28 cellular contexts compared by ENCODE assay signal in genomic region chr22:43433904-43434600, GRCh38. TPM values are rescaled to one million over a fixed set of nuclear protein-coding genes. Genes with fewer than 3 reads are reported as not detected.
DNase-seq lines count a peak whose midpoint lies in the region; ATAC-seq, FAIRE-seq and TF ChIP-seq lines count a peak whose summit lies in the region.
"Had no signal": no experiment of that assay in that cellular context is flagged by ENCODE, and none has a peak within 500 bp of the region (broad histone marks: within the 10 kb centered on the region; RNA-seq: fewer than 3 reads in every experiment).

No MANE protein-coding gene starts in this region.

- no peak for TF ChIP-seq EP300 in sigmoid colon (IDR thresholded peaks at IDR 0.05)

- H3K9me3 ChIP-seq in sigmoid colon = no peaks in the 10 kb centered on the region
- H3K9me3 ChIP-seq: BE2C had no signal

- no peaks in the 10 kb centered on the region for H3K4me1 Mint-ChIP-seq in activated naive CD4-positive, alpha-beta T cell treated with anti-CD3 and anti-CD28 coated beads, Interleukin-2, amount 50 U/mL, for 24 hours
- peaks cover 9% of the 10 kb centered on the region for H3K4me1 Mint-ChIP-seq in brain

- in situ Hi-C loops in KBM-7 (cut with MboI; ENCODE audit: low pct_unique_long_range_greater_than_20kb, low sequenced_read_pairs) = no loop called here

- TF ChIP-seq CTCF in brain (conservative IDR thresholded peaks at IDR 0.05) (no peak), sigmoid colon (IDR thresholded peaks at IDR 0.05) (no peak)

- no peak overlapping the region for H3K4me3 ChIP-seq in sigmoid colon
- H3K4me3 ChIP-seq: PC-9 had no signal

- ATAC-seq in activated naive CD4-positive, alpha-beta T cell treated with anti-CD3 and anti-CD28 coated beads, Interleukin-2, amount 50 U/mL, for 72 hours = no peak

- no peaks in the 10 kb centered on the region for H3K36me3 Mint-ChIP-seq in activated naive CD4-positive, alpha-beta T cell treated with anti-CD3 and anti-CD28 coated beads, Interleukin-2, amount 50 U/mL, for 24 hours
- no peaks in the 10 kb centered on the region for H3K36me3 Mint-ChIP-seq in activated naive CD4-positive, alpha-beta T cell treated with anti-CD3 and anti-CD28 coated beads, Interleukin-2, amount 50 U/mL, for 72 hours
- no peaks in the 10 kb centered on the region for H3K36me3 Mint-ChIP-seq in brain

- H3K27ac Mint-ChIP-seq in activated naive CD4-positive, alpha-beta T cell treated with anti-CD3 and anti-CD28 coated beads, Interleukin-2, amount 50 U/mL, for 24 hours = peak overlapping the region; percentile 41
- H3K27ac Mint-ChIP-seq in activated naive CD4-positive, alpha-beta T cell treated with anti-CD3 and anti-CD28 coated beads, Interleukin-2, amount 50 U/mL, for 72 hours = no peak overlapping the region
- H3K27ac Mint-ChIP-seq in brain = peak overlapping the region in 3 of 5 experiments; percentile 65 to 81 (median 79)

- no peak overlapping the region for H3K27ac ChIP-seq in sigmoid colon
- H3K27ac ChIP-seq: HL-60, PC-9 had no signal

- no peak for TF ChIP-seq POLR2A in sigmoid colon (IDR thresholded peaks at IDR 0.05)

- H3K27me3 Mint-ChIP-seq in activated naive CD4-positive, alpha-beta T cell treated with anti-CD3 and anti-CD28 coated beads, Interleukin-2, amount 50 U/mL, for 24 hours = peaks cover 24% of the 10 kb centered on the region
- no peaks in the 10 kb centered on the region for H3K27me3 Mint-ChIP-seq in brain

- H3K9me3 Mint-ChIP-seq in activated naive CD4-positive, alpha-beta T cell treated with anti-CD3 and anti-CD28 coated beads, Interleukin-2, amount 50 U/mL, for 24 hours = no peaks in the 10 kb centered on the region
- no peaks in the 10 kb centered on the region for H3K9me3 Mint-ChIP-seq in activated naive CD4-positive, alpha-beta T cell treated with anti-CD3 and anti-CD28 coated beads, Interleukin-2, amount 50 U/mL, for 72 hours
- H3K9me3 Mint-ChIP-seq in brain = no peaks in the 10 kb centered on the region

- no peak overlapping the region for H3K4me3 Mint-ChIP-seq in activated naive CD4-positive, alpha-beta T cell treated with anti-CD3 and anti-CD28 coated beads, Interleukin-2, amount 50 U/mL, for 24 hours
- no peak overlapping the region for H3K4me3 Mint-ChIP-seq in brain

- H3K27me3 ChIP-seq in sigmoid colon = peaks cover 0 to 64% (median 8%) of the 10 kb centered on the region in 3 donors
- H3K27me3 ChIP-seq: BE2C had no signal

- 75 to 79% methylated on average over 28 of the region's 28 CpGs for WGBS in sigmoid colon, 2 donors

- DNase-seq in activated naive CD4-positive, alpha-beta T cell treated with anti-CD3 and anti-CD28 coated beads, Interleukin-2, amount 50 U/mL, for 72 hours (ENCODE audit: low spot score in 2 of 2) = no peak
- DNase-seq in mesenteric fat pad (ENCODE audit: low spot score) (peak; percentile 60), sigmoid colon (peak; percentile 43), frontal cortex (ENCODE audit: low spot score in 2 of 2) (no peak), KBM-7 (no peak), urothelium cell line (ENCODE audit: low spot score) (no peak)
- DNase-seq: 8988T; ACHN; BE2C; Calu3; DMS79 treated with DMSO at 0.1 percent for 48 hours; GF-D8; NCI-H1694; NCI-H2029 treated with DMSO at 0.1 percent for 48 hours; NCI-H446 treated with DMSO at 0.1 percent for 48 hours; NCI-H526; NCI-H82; NK-92 treated with Interleukin-12 subunit alpha and Interleukin-12 subunit beta, amount 100 ng/mL, for 24 hours; PC-9; Right ventricle myocardium superior had no signal

- FAIRE-seq in frontal cortex (lab: Jason Lieb, UNC) (no peak), urothelium cell line (lab: Jason Lieb, UNC) (no peak)
- FAIRE-seq: GM12891 had no signal

- intact Hi-C loops in sigmoid colon (cut with DNase I) = no loop called here

- no peaks in the 10 kb centered on the region for H3K36me3 ChIP-seq in sigmoid colon
- H3K36me3 ChIP-seq: BE2C had no signal

- H3K4me1 ChIP-seq in sigmoid colon = no peaks in the 10 kb centered on the region

RNA-seq across cellular contexts. Expression of gene MPPED1, which starts 22.2 kb away (rescaled TPM):
- not detected for total RNA-seq in activated naive CD4-positive, alpha-beta T cell treated with anti-CD3 and anti-CD28 coated beads, Interleukin-2, amount 50 U/mL, for 72 hours
- polyA plus RNA-seq in brain (ENCODE audit: insufficient read depth, low read depth, low replicate concordance) (12.8 TPM), sigmoid colon (not detected)
- total RNA-seq in mesenteric fat pad (not detected), sigmoid colon (not detected), frontal cortex (526 TPM)
- total RNA-seq: Calu3, H4, LHCN-M2, MCF 10A, PC-9, Right ventricle myocardium superior, RPMI7951 had no signal

Comparison
In these comparisons a context has a peak if more than half of its experiments do, and no peak if none do; other contexts are left out.
1. H3K27ac Mint-ChIP-seq: peak in activated naive CD4-positive, alpha-beta T cell treated with anti-CD3 and anti-CD28 coated beads, Interleukin-2, amount 50 U/mL, for 24 hours (single experiment) and brain (3 of 5); none in activated naive CD4-positive, alpha-beta T cell treated with anti-CD3 and anti-CD28 coated beads, Interleukin-2, amount 50 U/mL, for 72 hours (0 of 2).
2. DNase-seq: peak in mesenteric fat pad (single experiment) and sigmoid colon (single experiment); none in activated naive CD4-positive, alpha-beta T cell treated with anti-CD3 and anti-CD28 coated beads, Interleukin-2, amount 50 U/mL, for 72 hours (0 of 2), frontal cortex (0 of 2), KBM-7 (single experiment) and urothelium cell line (single experiment).
3. RNA of gene MPPED1, which starts 22.2 kb away (total RNA-seq): 526 TPM in frontal cortex (single experiment); not detected in activated naive CD4-positive, alpha-beta T cell treated with anti-CD3 and anti-CD28 coated beads, Interleukin-2, amount 50 U/mL, for 72 hours, not detected in mesenteric fat pad (single experiment) and not detected in sigmoid colon; every median in the first group is over 100 times any median in the second.